16 cellular contexts compared by ENCODE assay signal in genomic region chr3:312170-312569, GRCh38.
DNase-seq lines count a peak whose midpoint lies in the region; ATAC-seq, FAIRE-seq and TF ChIP-seq lines count a peak whose summit lies in the region.
"Had no signal": no experiment of that assay in that cellular context is flagged by ENCODE, and none has a peak within 500 bp of the region (broad histone marks: within the 10 kb centered on the region; RNA-seq: fewer than 3 reads in every experiment).

No MANE protein-coding gene starts in this region.

- FAIRE-seq in kidney (lab: Jason Lieb, UNC) = no peak
- FAIRE-seq: GM18507 had no signal

- no peak overlapping the region for H2BK5ac ChIP-seq in neuronal stem cell (ENCODE audit: low read length)

- H3K27me3 ChIP-seq in neuronal stem cell (ENCODE audit: control insufficient read depth in 3 of 3, insufficient read depth in 3 of 3, low read depth in 1 of 3, low read length in 3 of 3) = no peaks in the 10 kb centered on the region
- H3K27me3 ChIP-seq: BE2C had no signal

- WGBS in neuronal stem cell (ENCODE audit: extremely low coverage in 2 of 2, insufficient read length in 2 of 2, insufficient replicate concordance in 1 of 2), 2 donors = no CpG with 5 or more reads among the region's 3 CpGs

- no peak overlapping the region for H3K4me3 Mint-ChIP-seq in activated naive CD8-positive, alpha-beta T cell treated with anti-CD3 and anti-CD28 coated beads, Interleukin-2, amount 50 U/mL, for 24 hours
- H3K4me3 Mint-ChIP-seq: CD8-positive, alpha-beta memory T cell; H9 had no signal

- no peaks in the 10 kb centered on the region for H3K79me1 ChIP-seq in neuronal stem cell (ENCODE audit: low read depth, low read length)

- no peak overlapping the region for H4K8ac ChIP-seq in neuronal stem cell (ENCODE audit: low read depth, low read length)

- H2AK5ac ChIP-seq in neuronal stem cell (ENCODE audit: low read depth, low read length) = no peak overlapping the region

- ATAC-seq in activated naive CD8-positive, alpha-beta T cell treated with anti-CD3 and anti-CD28 coated beads, Interleukin-2, amount 50 U/mL, for 24 hours = no peak
- no peak for ATAC-seq in GM21723 (IDR thresholded peaks at IDR 0.05; ENCODE audit: unreplicated experiment)

- no peak overlapping the region for H3K4me3 ChIP-seq in neuronal stem cell (ENCODE audit: low read length in 2 of 2)
- H3K4me3 ChIP-seq in kidney (ENCODE audit: low read length in 2 of 2) = no peak overlapping the region

- no peaks in the 10 kb centered on the region for H3K36me3 Mint-ChIP-seq in activated naive CD8-positive, alpha-beta T cell treated with anti-CD3 and anti-CD28 coated beads, Interleukin-2, amount 50 U/mL, for 24 hours (ENCODE audit: low read depth)
- H3K36me3 Mint-ChIP-seq: CD8-positive, alpha-beta memory T cell had no signal

- H3K14ac ChIP-seq in neuronal stem cell (ENCODE audit: low read length) = no peak overlapping the region

- H2AFZ ChIP-seq in neuronal stem cell (ENCODE audit: low read length) = peak overlapping the region; percentile 39

- no peak overlapping the region for H3K4ac ChIP-seq in neuronal stem cell (ENCODE audit: low read length)

- no peak overlapping the region for H4K91ac ChIP-seq in neuronal stem cell (ENCODE audit: low read depth, low read length, poor library complexity)

- TF ChIP-seq CTCF in kidney (IDR thresholded peaks at IDR 0.05; ENCODE audit: borderline replicate concordance, extremely low read depth, insufficient read depth) = no peak

- H3K27ac Mint-ChIP-seq in activated naive CD8-positive, alpha-beta T cell treated with anti-CD3 and anti-CD28 coated beads, Interleukin-2, amount 50 U/mL, for 24 hours = no peak overlapping the region
- H3K27ac Mint-ChIP-seq: CD8-positive, alpha-beta memory T cell; H9 had no signal

- H3K9me3 Mint-ChIP-seq in activated naive CD8-positive, alpha-beta T cell treated with anti-CD3 and anti-CD28 coated beads, Interleukin-2, amount 50 U/mL, for 24 hours = peaks cover 4% of the 10 kb centered on the region
- H3K9me3 Mint-ChIP-seq: H9 had no signal

- peaks cover 7% of the 10 kb centered on the region for H3K27me3 Mint-ChIP-seq in activated naive CD8-positive, alpha-beta T cell treated with anti-CD3 and anti-CD28 coated beads, Interleukin-2, amount 50 U/mL, for 24 hours
- H3K27me3 Mint-ChIP-seq: CD8-positive, alpha-beta memory T cell had no signal

- no peak overlapping the region for H3K27ac ChIP-seq in neuronal stem cell (replicated peaks; ENCODE audit: low read length)
- H3K27ac ChIP-seq in kidney (ENCODE audit: low read depth in 2 of 2, low read length in 2 of 2) = no peak overlapping the region

- intact Hi-C loops in kidney (cut with DNase I) = no loop called here

- no peak overlapping the region for H2BK15ac ChIP-seq in neuronal stem cell (ENCODE audit: low read length)

- no peaks in the 10 kb centered on the region for H3K4me1 ChIP-seq in neuronal stem cell (ENCODE audit: control insufficient read depth in 2 of 2, insufficient read depth in 1 of 2, low read depth in 1 of 2, low read length in 2 of 2)
- H3K4me1 ChIP-seq in kidney (ENCODE audit: control insufficient read depth in 1 of 2, insufficient read depth in 1 of 2, low read depth in 1 of 2, low read length in 2 of 2) = no peaks in the 10 kb centered on the region
- H3K4me1 ChIP-seq: BE2C had no signal

- H3K9ac ChIP-seq in neuronal stem cell (ENCODE audit: low read depth, low read length, poor library complexity) (no peak overlapping the region), kidney (ENCODE audit: low read length in 2 of 2) (no peak overlapping the region)

- peak; percentile 74 for DNase-seq in NCI-H1048 (lab: John Stamatoyannopoulos, UW)
- DNase-seq in NCI-H2081 treated with DMSO at 0.1 percent for 48 hours (lab: John Stamatoyannopoulos, UW) = peak; percentile 55
- DNase-seq in NCI-H748 treated with DMSO at 0.1 percent for 48 hours (lab: John Stamatoyannopoulos, UW) = peak; percentile 73
- no peak for DNase-seq in neuronal stem cell (ENCODE audit: low spot score)
- no peak for DNase-seq in kidney
- DNase-seq in activated naive CD8-positive, alpha-beta T cell treated with anti-CD3 and anti-CD28 coated beads, Interleukin-2, amount 50 U/mL, for 24 hours = no peak
- DNase-seq: BE2C; CD8-positive, alpha-beta memory T cell; DMS 273 treated with DMSO at 0.1 percent for 48 hours; H9; MM.1S; NCI-H1436 treated with DMSO at 0.1 percent for 48 hours; NCI-H524 treated with DMSO at 0.1 percent for 48 hours; SHP77 treated with DMSO at 0.1 percent for 48 hours had no signal

- H3K9me3 ChIP-seq in neuronal stem cell (replicated peaks in 1 of 2; ENCODE audit: control insufficient read depth in 2 of 2, insufficient read depth in 1 of 2, low read depth in 1 of 2, low read length in 2 of 2) (no peaks in the 10 kb centered on the region), kidney (ENCODE audit: control insufficient read depth in 1 of 2, low read length in 2 of 2) (no peaks in the 10 kb centered on the region)
- H3K9me3 ChIP-seq: BE2C had no signal

- H3K36me3 ChIP-seq in neuronal stem cell (replicated peaks in 1 of 2; ENCODE audit: control insufficient read depth in 2 of 2, insufficient read depth in 2 of 2, low read length in 2 of 2) = no peaks in the 10 kb centered on the region
- no peaks in the 10 kb centered on the region for H3K36me3 ChIP-seq in kidney (ENCODE audit: control insufficient read depth in 1 of 2, insufficient read depth in 2 of 2, low read length in 2 of 2)
- H3K36me3 ChIP-seq: BE2C had no signal

- H2BK12ac ChIP-seq in neuronal stem cell (ENCODE audit: low read length) = no peak overlapping the region

- no peak overlapping the region for H3K23ac ChIP-seq in neuronal stem cell (ENCODE audit: low read depth, low read length, poor library complexity)

- H3K4me1 Mint-ChIP-seq in activated naive CD8-positive, alpha-beta T cell treated with anti-CD3 and anti-CD28 coated beads, Interleukin-2, amount 50 U/mL, for 24 hours = peaks cover 2% of the 10 kb centered on the region
- H3K4me1 Mint-ChIP-seq: CD8-positive, alpha-beta memory T cell; H9 had no signal

- H3K4me2 ChIP-seq in neuronal stem cell (ENCODE audit: insufficient read depth, low read length, poor library complexity, severe bottlenecking) = no peak overlapping the region

- no peak overlapping the region for H3K18ac ChIP-seq in neuronal stem cell (ENCODE audit: low read length)

- H2BK120ac ChIP-seq in neuronal stem cell (ENCODE audit: low read depth, low read length) = no peak overlapping the region

Comparison
In these comparisons a context has a peak if more than half of its experiments do, and no peak if none do; other contexts are left out.
1. DNase-seq: peak in NCI-H1048 (single experiment), NCI-H2081 treated with DMSO at 0.1 percent for 48 hours (single experiment) and NCI-H748 treated with DMSO at 0.1 percent for 48 hours (single experiment); none in neuronal stem cell (single experiment), kidney (single experiment) and activated naive CD8-positive, alpha-beta T cell treated with anti-CD3 and anti-CD28 coated beads, Interleukin-2, amount 50 U/mL, for 24 hours (single experiment).